In the genomic region with DNA sequence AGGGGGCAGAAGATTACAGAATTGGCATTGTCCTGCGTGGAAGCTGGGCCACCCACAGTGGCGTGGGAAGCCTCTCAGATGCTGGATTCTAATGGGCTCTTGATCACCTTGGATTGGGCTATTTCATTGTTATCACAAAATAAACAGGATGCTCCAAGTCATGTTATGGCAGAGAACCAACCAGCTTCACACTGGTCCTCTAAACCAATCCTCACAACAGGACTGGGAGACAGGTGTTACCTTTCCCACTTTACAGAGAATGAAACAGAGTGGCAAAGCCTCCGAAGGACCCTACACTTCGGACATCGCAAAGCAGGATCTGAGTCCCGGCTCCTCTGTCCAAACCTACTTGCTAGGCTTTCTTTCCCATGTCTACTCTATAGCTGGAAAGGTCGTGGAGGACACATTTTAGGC, we compare ENCODE assay signal across 8 cellular contexts. TPM values are rescaled to one million over a fixed set of nuclear protein-coding genes. Genes with fewer than 3 reads are reported as not detected.
DNase-seq lines count a peak whose midpoint lies in the region; ATAC-seq lines count a peak whose summit lies in the region.

No MANE protein-coding gene starts in this region.

- peaks cover 15% of the 10 kb centered on the region for H3K36me3 Mint-ChIP-seq in activated CD4-positive, alpha-beta T cell treated with anti-CD3 and anti-CD28 coated beads for 36 hours (ENCODE audit: low read depth)
- H3K36me3 Mint-ChIP-seq in activated naive CD8-positive, alpha-beta T cell treated with anti-CD3 and anti-CD28 coated beads for 36 hours, result peaks cover 5% of the 10 kb centered on the region
- H3K36me3 Mint-ChIP-seq in immature natural killer cell, result no peaks in the 10 kb centered on the region

- H3K9me3 Mint-ChIP-seq in activated CD4-positive, alpha-beta T cell treated with anti-CD3 and anti-CD28 coated beads for 36 hours (ENCODE audit: low read depth), result no peaks in the 10 kb centered on the region
- no peaks in the 10 kb centered on the region for H3K9me3 Mint-ChIP-seq in activated naive CD8-positive, alpha-beta T cell treated with anti-CD3 and anti-CD28 coated beads for 36 hours
- no peaks in the 10 kb centered on the region for H3K9me3 Mint-ChIP-seq in immature natural killer cell

- H3K4me1 Mint-ChIP-seq in activated CD4-positive, alpha-beta T cell treated with anti-CD3 and anti-CD28 coated beads for 36 hours, result peaks cover 44% of the 10 kb centered on the region
- peaks cover 51% of the 10 kb centered on the region for H3K4me1 Mint-ChIP-seq in activated naive CD8-positive, alpha-beta T cell treated with anti-CD3 and anti-CD28 coated beads for 36 hours
- H3K4me1 Mint-ChIP-seq in immature natural killer cell, result peaks cover 51% of the 10 kb centered on the region in 2 donors

- ATAC-seq in activated CD4-positive, alpha-beta T cell treated with anti-CD3 and anti-CD28 coated beads for 36 hours, result no peak
- ATAC-seq in GM19452 (IDR thresholded peaks at IDR 0.05; ENCODE audit: unreplicated experiment), result no peak
- no peak for ATAC-seq in HG03342 (IDR thresholded peaks at IDR 0.05; ENCODE audit: unreplicated experiment)

- CTCF ChIA-PET in activated CD4-positive, alpha-beta T cell treated with anti-CD3 and anti-CD28 coated beads for 36 hours (lab: Charles Lee), result interaction anchor here (0.6 to 7.0 kb wide), 11 partner anchors 9 to 218 kb away, joined by 3 to 44 read pairs (median 9); partner anchors contain the start of genes DCTN4, IRGM and RBM22

- H3K27me3 Mint-ChIP-seq in activated CD4-positive, alpha-beta T cell treated with anti-CD3 and anti-CD28 coated beads for 36 hours, result peaks cover 3% of the 10 kb centered on the region
- peaks cover 4% of the 10 kb centered on the region for H3K27me3 Mint-ChIP-seq in activated naive CD8-positive, alpha-beta T cell treated with anti-CD3 and anti-CD28 coated beads for 36 hours
- H3K27me3 Mint-ChIP-seq in immature natural killer cell (ENCODE audit: low read depth in 3 of 3), result peaks cover 0 to 4% (median 3%) of the 10 kb centered on the region in 3 donors

- H3K4me3 Mint-ChIP-seq in activated CD4-positive, alpha-beta T cell treated with anti-CD3 and anti-CD28 coated beads for 36 hours, result peak overlapping the region; percentile 99
- H3K4me3 Mint-ChIP-seq in activated naive CD8-positive, alpha-beta T cell treated with anti-CD3 and anti-CD28 coated beads for 36 hours, result peak overlapping the region; percentile 100
- peak overlapping the region; percentile 82 to 98 (median 92) for H3K4me3 Mint-ChIP-seq in immature natural killer cell

- H3K27ac ChIP-seq in temporal lobe (ENCODE audit: low read depth, low read length), result peak overlapping the region; percentile 5

- peak overlapping the region; percentile 74 for H3K27ac Mint-ChIP-seq in activated CD4-positive, alpha-beta T cell treated with anti-CD3 and anti-CD28 coated beads for 36 hours
- H3K27ac Mint-ChIP-seq in activated naive CD8-positive, alpha-beta T cell treated with anti-CD3 and anti-CD28 coated beads for 36 hours, result peak overlapping the region; percentile 65
- H3K27ac Mint-ChIP-seq in immature natural killer cell, result peak overlapping the region; percentile 72 to 84 (median 79)

- POLR2A ChIA-PET in activated CD4-positive, alpha-beta T cell treated with anti-CD3 and anti-CD28 coated beads for 36 hours (lab: Charles Lee), result interaction anchor here (1.1 to 1.3 kb wide), 2 partner anchors 11 to 20 kb away, joined by 3 to 4 read pairs; partner anchors contain the start of gene DCTN4

- intact Hi-C loops in activated CD4-positive, alpha-beta T cell treated with anti-CD3 and anti-CD28 coated beads for 36 hours (cut with DNase I, micrococcal nuclease), result loop anchor here in 1 of 2 experiments (1.0 to 5.0 kb wide), 3 partner anchors 20 to 216 kb away; partner anchors contain the start of gene RBM22

- no peak for DNase-seq in activated CD4-positive, alpha-beta T cell treated with anti-CD3 and anti-CD28 coated beads for 36 hours
- no peak for DNase-seq in activated CD4-positive, alpha-beta T cell treated with anti-CD3 and anti-CD28 coated beads, Interleukin-2, amount 50 U/mL, for 4 hours
- DNase-seq in activated naive CD8-positive, alpha-beta T cell treated with anti-CD3 and anti-CD28 coated beads for 36 hours, result no peak
- DNase-seq in immature natural killer cell (no peak), NCI-H226 (no peak)

RNA-seq across cellular contexts. Expression of gene SMIM3, which starts 0.4 kb away (rescaled TPM):
- 10 to 100 TPM; 16.8 to 16.9 TPM for total RNA-seq in activated CD4-positive, alpha-beta T cell treated with anti-CD3 and anti-CD28 coated beads for 36 hours
- total RNA-seq in activated naive CD8-positive, alpha-beta T cell treated with anti-CD3 and anti-CD28 coated beads for 36 hours, result 10 to 100 TPM; 10.4 to 10.6 TPM
- 10 to 100 TPM; 20.1 to 32.6 (median 21.7) TPM for polyA plus RNA-seq in immature natural killer cell
- 2.5 TPM for total RNA-seq in temporal lobe

RNA-seq across cellular contexts. Expression of gene DCTN4, which starts 19.3 kb away (rescaled TPM):
- total RNA-seq in activated CD4-positive, alpha-beta T cell treated with anti-CD3 and anti-CD28 coated beads for 36 hours, result 10 to 100 TPM; 31.7 to 49.0 TPM
- 10 to 100 TPM; 33.7 to 37.4 TPM for total RNA-seq in activated naive CD8-positive, alpha-beta T cell treated with anti-CD3 and anti-CD28 coated beads for 36 hours
- 10 to 100 TPM in 1 of 3 donors, 1 to 10 TPM in 2; 8.0 to 10.6 (median 9.4) TPM for polyA plus RNA-seq in immature natural killer cell
- total RNA-seq in temporal lobe, result 84.6 TPM
